11 cellular contexts compared by ENCODE assay signal in genomic region chr7:130909161-130909836, GRCh38.
DNase-seq lines count a peak whose midpoint lies in the region; ATAC-seq, FAIRE-seq and TF ChIP-seq lines count a peak whose summit lies in the region.
"Had no signal": no experiment of that assay in that cellular context is flagged by ENCODE, and none has a peak within 500 bp of the region (broad histone marks: within the 10 kb centered on the region; RNA-seq: fewer than 3 reads in every experiment).

No MANE protein-coding gene starts in this region.

- H3K4me2 ChIP-seq in keratinocyte (ENCODE audit: control insufficient read depth, extremely low read depth, insufficient read depth, low read depth, low read length): peak overlapping the region; percentile 75

- TF ChIP-seq POLR2A in vagina (IDR thresholded peaks at IDR 0.05): no peak

- no peaks in the 10 kb centered on the region for H3K9me1 ChIP-seq in keratinocyte (ENCODE audit: control insufficient read depth, extremely low read depth, insufficient read depth, low read length)

- no peaks in the 10 kb centered on the region for H3K27me3 Mint-ChIP-seq in activated T-helper 17 cell treated with anti-CD3 and anti-CD28 coated beads, Interleukin-2, amount 50 U/mL, for 72 hours

- peaks cover 100% of the 10 kb centered on the region for H3K36me3 Mint-ChIP-seq in activated T-helper 17 cell treated with anti-CD3 and anti-CD28 coated beads, Interleukin-2, amount 50 U/mL, for 72 hours (ENCODE audit: low read depth)

- H3K27me3 ChIP-seq in keratinocyte (ENCODE audit: control insufficient read depth, extremely low read depth, insufficient read depth, low read length) (no peaks in the 10 kb centered on the region), vagina (no peaks in the 10 kb centered on the region), aorta (ENCODE audit: control insufficient read depth in 1 of 2, insufficient read depth in 2 of 2, low read length in 1 of 2) (no peaks in the 10 kb centered on the region)

- ATAC-seq in activated T-helper 17 cell treated with anti-CD3 and anti-CD28 coated beads, Interleukin-2, amount 50 U/mL, for 72 hours (replicated peaks): no peak
- ATAC-seq in aorta (ENCODE audit: low FRiP score): no peak
- ATAC-seq in HG02571 (IDR thresholded peaks at IDR 0.05; ENCODE audit: unreplicated experiment): no peak

- no peaks in the 10 kb centered on the region for H3K9me3 Mint-ChIP-seq in activated T-helper 17 cell treated with anti-CD3 and anti-CD28 coated beads, Interleukin-2, amount 50 U/mL, for 72 hours

- peak overlapping the region; percentile 98 for H3K9ac ChIP-seq in keratinocyte (ENCODE audit: control insufficient read depth, extremely low read depth, insufficient read depth, low read length)

- peak overlapping the region; percentile 57 to 100 (median 99) for H3K4me3 ChIP-seq in keratinocyte (ENCODE audit: control insufficient read depth in 2 of 3, extremely low read depth in 1 of 3, insufficient read depth in 2 of 3, low read depth in 1 of 3, low read length in 3 of 3)
- no peak overlapping the region for H3K4me3 ChIP-seq in vagina
- no peak overlapping the region for H3K4me3 ChIP-seq in aorta (ENCODE audit: low read length in 2 of 2)

- no peaks in the 10 kb centered on the region for H3K9me3 ChIP-seq in keratinocyte (ENCODE audit: control insufficient read depth, low read depth, low read length)
- H3K9me3 ChIP-seq in vagina: no peaks in the 10 kb centered on the region
- no peaks in the 10 kb centered on the region for H3K9me3 ChIP-seq in aorta (ENCODE audit: control insufficient read depth, low read length)

- H4K20me1 ChIP-seq in keratinocyte (ENCODE audit: control insufficient read depth, extremely low read depth, insufficient read depth, low read length): peaks cover 5% of the 10 kb centered on the region

- H3K4me1 ChIP-seq in keratinocyte (ENCODE audit: control insufficient read depth, extremely low read depth, insufficient read depth, low read length) (peaks cover 55% of the 10 kb centered on the region), vagina (peaks cover 75% of the 10 kb centered on the region), aorta (ENCODE audit: control insufficient read depth in 1 of 2, insufficient read depth in 2 of 2, low read length in 2 of 2) (peaks cover 0 to 3% of the 10 kb centered on the region in 2 donors)

- no peak overlapping the region for H2AFZ ChIP-seq in keratinocyte (ENCODE audit: control insufficient read depth, low read length)

- intact Hi-C loops in vagina (cut with DNase I): no loop called here
- intact Hi-C loops in aorta (cut with DNase I): no loop called here

- peaks cover 63% of the 10 kb centered on the region for H3K4me1 Mint-ChIP-seq in activated T-helper 17 cell treated with anti-CD3 and anti-CD28 coated beads, Interleukin-2, amount 50 U/mL, for 72 hours

- H3K4me3 Mint-ChIP-seq in activated T-helper 17 cell treated with anti-CD3 and anti-CD28 coated beads, Interleukin-2, amount 50 U/mL, for 72 hours: peak overlapping the region; percentile 91

- TF ChIP-seq CTCF in keratinocyte (optimal IDR thresholded peaks at IDR 0.05 in 1 of 3, IDR thresholded peaks at IDR 0.05 in 1 of 3, conservative IDR thresholded peaks at IDR 0.05 in 1 of 3; ENCODE audit: extremely low read depth in 1 of 3, insufficient read depth in 2 of 3, low read length in 3 of 3) (no peak), vagina (IDR thresholded peaks at IDR 0.05) (no peak)

- 94% methylated on average over 14 of the region's 14 CpGs for WGBS in aorta, 2 donors

- H3K27ac Mint-ChIP-seq in activated T-helper 17 cell treated with anti-CD3 and anti-CD28 coated beads, Interleukin-2, amount 50 U/mL, for 72 hours: peak overlapping the region; percentile 92

- peak; percentile 34 for DNase-seq in stimulated activated CD4-positive, alpha-beta T cell treated with anti-CD3 and anti-CD28 coated beads, Interleukin-4, amount 100 ng/mL, for 1 hour
- no peak for DNase-seq in stimulated activated CD4-positive, alpha-beta T cell treated with anti-CD3 and anti-CD28 coated beads, Interleukin-4, amount 100 ng/mL, for 4 hours
- DNase-seq in keratinocyte (ENCODE audit: low read depth, low spot score) (no peak), vagina (ENCODE audit: extremely low spot score in 2 of 2) (peak in 1 of 2 donors; percentile 77), aorta (no peak), COLO668 (lab: John Stamatoyannopoulos, UW; ENCODE audit: unreplicated experiment) (no peak)
- DNase-seq: NK-92 treated with Interleukin-12 subunit alpha and Interleukin-12 subunit beta, amount 100 ng/mL, for 24 hours; nucleus accumbens had no signal

- peak overlapping the region; percentile 100 for H3K27ac ChIP-seq in keratinocyte (ENCODE audit: control insufficient read depth, insufficient read depth, low read length)
- peak overlapping the region; percentile 49 for H3K27ac ChIP-seq in vagina
- H3K27ac ChIP-seq in aorta (ENCODE audit: low read depth in 1 of 2, low read length in 2 of 2): no peak overlapping the region

- H3K36me3 ChIP-seq in keratinocyte (ENCODE audit: control insufficient read depth in 2 of 2, extremely low read depth in 1 of 2, insufficient read depth in 2 of 2, low read length in 2 of 2): peaks cover 18 to 32% of the 10 kb centered on the region in 2 experiments
- no peaks in the 10 kb centered on the region for H3K36me3 ChIP-seq in vagina
- H3K36me3 ChIP-seq in aorta (ENCODE audit: control insufficient read depth in 1 of 2, insufficient read depth in 2 of 2, low read length in 1 of 2): no peaks in the 10 kb centered on the region

- no peak for FAIRE-seq in keratinocyte (lab: Jason Lieb, UNC)
- FAIRE-seq: frontal cortex had no signal

- dilution Hi-C loops in keratinocyte (cut with MboI; ENCODE audit: extremely low pct_ligation_motif_present, low sequenced_read_pairs): no loop called here

- H3K79me2 ChIP-seq in keratinocyte (ENCODE audit: control insufficient read depth, insufficient read depth, low read length): peaks cover 77% of the 10 kb centered on the region

Comparison
In these comparisons a context has a peak if more than half of its experiments do, and no peak if none do; other contexts are left out.
1. H3K27ac ChIP-seq: peak in keratinocyte (single experiment) and vagina (single experiment); none in aorta (0 of 2).
2. H3K4me3 ChIP-seq: peak in keratinocyte (3 of 3); none in vagina (0 of 2) and aorta (0 of 2).